ENCODE assay signal across 15 cellular contexts in genomic region chr2:45902952-45903351, GRCh38.
A peak's percentile ranks its signal among the peaks of the same experiment; 100 is the strongest.
DNase-seq lines count a peak whose midpoint lies in the region; ATAC-seq, FAIRE-seq and TF ChIP-seq lines count a peak whose summit lies in the region.
"Had no signal": no experiment of that assay in that cellular context is flagged by ENCODE, and none has a peak within 500 bp of the region (broad histone marks: within the 10 kb centered on the region; RNA-seq: fewer than 3 reads in every experiment).

No MANE protein-coding gene starts in this region.

- H3K9me3 ChIP-seq in GM12878 (replicated peaks; ENCODE audit: control insufficient read depth, insufficient read depth, low read length) (no peaks in the 10 kb centered on the region), right atrium auricular region (no peaks in the 10 kb centered on the region)

- no peak for TF ChIP-seq EP300 in GM12878 (IDR thresholded peaks at IDR 0.05; ENCODE audit: borderline replicate concordance in 1 of 2, control insufficient read depth in 1 of 2, low read depth in 2 of 2, low read length in 2 of 2)

- H3K36me3 ChIP-seq in GM12878 (ENCODE audit: control insufficient read depth in 2 of 2, insufficient read depth in 2 of 2, low read length in 1 of 2) = peaks cover 0 to 2% of the 10 kb centered on the region in 2 experiments; a peak in 1 of 4 replicates
- H3K36me3 ChIP-seq in right atrium auricular region = no peaks in the 10 kb centered on the region

- POLR2A ChIA-PET in activated CD4-positive, alpha-beta memory T cell treated with anti-CD3 and anti-CD28 coated beads, Interleukin-2, amount 10 ng/mL, durations not matched to agents 7 days and 5 days (lab: Charles Lee) = no interaction called here
- POLR2A ChIA-PET in activated CD4-positive, alpha-beta memory T cell treated with anti-CD3 and anti-CD28 coated beads for 36 hours (lab: Charles Lee) = no interaction called here
- POLR2A ChIA-PET in GM12878 (lab: Charles Lee) = interaction anchor here (1.2 to 3.6 kb wide), 4 partner anchors 9 to 59 kb away, joined by 4 to 23 read pairs (median 4); no protein-coding TSS in a partner anchor

- in situ Hi-C loops in GM12878 (cut with MboI) = no loop called here

- TF ChIP-seq CTCF in GM12878 (IDR thresholded peaks at IDR 0.05 in 2 of 3, conservative IDR thresholded peaks at IDR 0.05 in 1 of 3; ENCODE audit: control insufficient read depth in 2 of 3, extremely low read depth in 1 of 3, insufficient read depth in 1 of 3, low read depth in 3 of 3, low read length in 3 of 3) (no peak), right atrium auricular region (IDR thresholded peaks at IDR 0.05) (no peak)

- peak overlapping the region; percentile 79 for H3K27ac ChIP-seq in GM12878 (ENCODE audit: control insufficient read depth, insufficient read depth)
- H3K27ac ChIP-seq in right atrium auricular region = no peak overlapping the region
- H3K27ac ChIP-seq: 22Rv1, HL-60 had no signal

- H2AFZ ChIP-seq in GM12878 (ENCODE audit: control insufficient read depth, low read depth, low read length) = no peak overlapping the region

- H3K4me3 Mint-ChIP-seq in activated CD4-positive, alpha-beta memory T cell treated with anti-CD3 and anti-CD28 coated beads, Interleukin-2, amount 10 ng/mL, durations not matched to agents 7 days and 5 days = no peak overlapping the region
- H3K4me3 Mint-ChIP-seq in activated CD4-positive, alpha-beta memory T cell treated with anti-CD3 and anti-CD28 coated beads for 36 hours = no peak overlapping the region
- H3K4me3 Mint-ChIP-seq in stimulated activated effector memory CD8-positive, alpha-beta T cell treated with anti-CD3 and anti-CD28 coated beads, Interleukin-12 subunit alpha, Interleukin-12 subunit beta, amount 100 ng/mL, for 72 hours = no peak overlapping the region
- H3K4me3 Mint-ChIP-seq: CD4-positive, CD25-positive, alpha-beta regulatory T cell; HFFc6 had no signal

- H3K36me3 Mint-ChIP-seq in activated CD4-positive, alpha-beta memory T cell treated with anti-CD3 and anti-CD28 coated beads, Interleukin-2, amount 10 ng/mL, durations not matched to agents 7 days and 5 days (ENCODE audit: low read depth) = peaks cover 3% of the 10 kb centered on the region
- H3K36me3 Mint-ChIP-seq in activated CD4-positive, alpha-beta memory T cell treated with anti-CD3 and anti-CD28 coated beads for 36 hours = peaks cover 3% of the 10 kb centered on the region
- no peaks in the 10 kb centered on the region for H3K36me3 Mint-ChIP-seq in stimulated activated effector memory CD8-positive, alpha-beta T cell treated with anti-CD3 and anti-CD28 coated beads, Interleukin-12 subunit alpha, Interleukin-12 subunit beta, amount 100 ng/mL, for 72 hours

- no peak overlapping the region for H3K4me2 ChIP-seq in GM12878 (ENCODE audit: control insufficient read depth, insufficient read depth)

- TF ChIP-seq RAD21 in GM12878 (IDR thresholded peaks at IDR 0.05; ENCODE audit: insufficient read depth, low read depth, low read length) = no peak

- H3K27me3 Mint-ChIP-seq in activated CD4-positive, alpha-beta memory T cell treated with anti-CD3 and anti-CD28 coated beads, Interleukin-2, amount 10 ng/mL, durations not matched to agents 7 days and 5 days = no peaks in the 10 kb centered on the region
- no peaks in the 10 kb centered on the region for H3K27me3 Mint-ChIP-seq in activated CD4-positive, alpha-beta memory T cell treated with anti-CD3 and anti-CD28 coated beads for 36 hours
- H3K27me3 Mint-ChIP-seq: CD4-positive, CD25-positive, alpha-beta regulatory T cell had no signal

- H3K9me3 Mint-ChIP-seq in activated CD4-positive, alpha-beta memory T cell treated with anti-CD3 and anti-CD28 coated beads, Interleukin-2, amount 10 ng/mL, durations not matched to agents 7 days and 5 days = no peaks in the 10 kb centered on the region
- H3K9me3 Mint-ChIP-seq in activated CD4-positive, alpha-beta memory T cell treated with anti-CD3 and anti-CD28 coated beads for 36 hours = no peaks in the 10 kb centered on the region
- H3K9me3 Mint-ChIP-seq in stimulated activated effector memory CD8-positive, alpha-beta T cell treated with anti-CD3 and anti-CD28 coated beads, Interleukin-12 subunit alpha, Interleukin-12 subunit beta, amount 100 ng/mL, for 72 hours = no peaks in the 10 kb centered on the region
- H3K9me3 Mint-ChIP-seq: CD4-positive, CD25-positive, alpha-beta regulatory T cell; HFFc6 had no signal

- H3K27me3 ChIP-seq in GM12878 (replicated peaks in 1 of 2; ENCODE audit: control insufficient read depth in 2 of 2, insufficient read depth in 2 of 2, low read length in 1 of 2) = no peaks in the 10 kb centered on the region
- no peaks in the 10 kb centered on the region for H3K27me3 ChIP-seq in right atrium auricular region

- no peak for TF ChIP-seq POLR2A in GM12878 (IDR thresholded peaks at IDR 0.05; ENCODE audit: low read depth, low read length)

- RAD21 ChIA-PET in GM12878 (lab: Charles Lee; ENCODE audit: unreplicated experiment) = interaction anchor here (1.0 to 7.5 kb wide), 4 partner anchors 14 to 69 kb away, joined by 3 to 53 read pairs (median 4); no protein-coding TSS in a partner anchor

- H3K27ac Mint-ChIP-seq in activated CD4-positive, alpha-beta memory T cell treated with anti-CD3 and anti-CD28 coated beads, Interleukin-2, amount 10 ng/mL, durations not matched to agents 7 days and 5 days = peak overlapping the region; percentile 83
- no peak overlapping the region for H3K27ac Mint-ChIP-seq in activated CD4-positive, alpha-beta memory T cell treated with anti-CD3 and anti-CD28 coated beads for 36 hours
- H3K27ac Mint-ChIP-seq in stimulated activated effector memory CD8-positive, alpha-beta T cell treated with anti-CD3 and anti-CD28 coated beads, Interleukin-12 subunit alpha, Interleukin-12 subunit beta, amount 100 ng/mL, for 72 hours = peak overlapping the region; percentile 17
- H3K27ac Mint-ChIP-seq: HFFc6 had no signal

- BruUV-seq in GM12878 (replicated peaks; lab: Mats Ljungman, UMichigan) = no TSS peak

- CTCF ChIA-PET in activated CD4-positive, alpha-beta memory T cell treated with anti-CD3 and anti-CD28 coated beads, Interleukin-2, amount 10 ng/mL, durations not matched to agents 7 days and 5 days (lab: Charles Lee) = no interaction called here
- CTCF ChIA-PET in activated CD4-positive, alpha-beta memory T cell treated with anti-CD3 and anti-CD28 coated beads for 36 hours (lab: Charles Lee) = interaction anchor here (0.9 kb wide), 1 partner anchor 125 kb away, joined by 3 read pairs; no protein-coding TSS in a partner anchor
- CTCF ChIA-PET in GM12878 (lab: Yijun Ruan, JAX) = interaction anchor here (1.0 to 1.9 kb wide), 4 partner anchors 11 to 70 kb away, joined by 3 to 12 read pairs (median 4); no protein-coding TSS in a partner anchor

- no peak for ATAC-seq in GM12878
- ATAC-seq in stimulated activated effector memory CD8-positive, alpha-beta T cell treated with anti-CD3 and anti-CD28 coated beads, Interleukin-12 subunit alpha, Interleukin-12 subunit beta, amount 100 ng/mL, for 72 hours = no peak

- H3K4me1 ChIP-seq in GM12878 (ENCODE audit: control insufficient read depth, insufficient read depth, low read length) (peaks cover 31% of the 10 kb centered on the region), right atrium auricular region (peaks cover 0 to 28% of the 10 kb centered on the region in 2 donors)

- no peak overlapping the region for H3K9ac ChIP-seq in GM12878 (ENCODE audit: control insufficient read depth, insufficient read depth, low read length)

- SMC1A ChIA-PET in GM12878 (lab: Charles Lee; ENCODE audit: uncharacterized antibody, unreplicated experiment) = interaction anchor here (0.8 to 2.3 kb wide), 10 partner anchors 8 to 69 kb away, joined by 3 to 18 read pairs (median 6); no protein-coding TSS in a partner anchor

- no peaks in the 10 kb centered on the region for H4K20me1 ChIP-seq in GM12878 (ENCODE audit: control insufficient read depth, insufficient read depth)

- H3K4me3 ChIP-seq in GM12878 = no peak overlapping the region
- no peak overlapping the region for H3K4me3 ChIP-seq in right atrium auricular region

- 63% methylated on average over 2 of the region's 2 CpGs for WGBS in GM12878 (ENCODE audit: insufficient coverage, insufficient replicate concordance, low lambda C conversion rate, missing lambda C conversion rate)

- H3K79me2 ChIP-seq in GM12878 (ENCODE audit: control insufficient read depth, insufficient read depth, low read length) = peaks cover 2% of the 10 kb centered on the region; the same call in 1 of the 2 replicates

- FAIRE-seq in GM18507 (lab: Jason Lieb, UNC) (peak; percentile 21), GM12878 (lab: Jason Lieb, UNC) (no peak)
- FAIRE-seq: GM12891 had no signal

- DNase-seq in activated CD4-positive, alpha-beta memory T cell treated with anti-CD3 and anti-CD28 coated beads, Interleukin-2, amount 10 ng/mL, durations not matched to agents 7 days and 5 days = no peak
- no peak for DNase-seq in activated CD4-positive, alpha-beta memory T cell treated with anti-CD3 and anti-CD28 coated beads for 36 hours
- DNase-seq in GM18507 (ENCODE audit: extremely low spot score, insufficient read length, low read depth) (no peak), GM12878 (ENCODE audit: low read depth, low spot score) (no peak), globus pallidus (ENCODE audit: low spot score) (no peak), right atrium auricular region (ENCODE audit: low spot score) (no peak), NCI-H69 (lab: John Stamatoyannopoulos, UW) (no peak)
- no peak for DNase-seq in stimulated activated effector memory CD8-positive, alpha-beta T cell treated with anti-CD3 and anti-CD28 coated beads, Interleukin-12 subunit alpha, Interleukin-12 subunit beta, amount 100 ng/mL, for 72 hours (ENCODE audit: low spot score in 2 of 2)
- DNase-seq: CD4-positive, CD25-positive, alpha-beta regulatory T cell; DMS53; HCEC 1CT; HFFc6 had no signal

- intact Hi-C loops in activated CD4-positive, alpha-beta memory T cell treated with anti-CD3 and anti-CD28 coated beads for 36 hours (cut with micrococcal nuclease) = loop anchor here (5.0 kb wide), 1 partner anchor 41 kb away; no protein-coding TSS in a partner anchor
- intact Hi-C loops in GM12878 (cut with micrococcal nuclease; ENCODE audit: unreplicated experiment) = no loop called here

- peaks cover 43% of the 10 kb centered on the region for H3K4me1 Mint-ChIP-seq in activated CD4-positive, alpha-beta memory T cell treated with anti-CD3 and anti-CD28 coated beads, Interleukin-2, amount 10 ng/mL, durations not matched to agents 7 days and 5 days
- peaks cover 33% of the 10 kb centered on the region for H3K4me1 Mint-ChIP-seq in activated CD4-positive, alpha-beta memory T cell treated with anti-CD3 and anti-CD28 coated beads for 36 hours (ENCODE audit: low read depth)
- H3K4me1 Mint-ChIP-seq in stimulated activated effector memory CD8-positive, alpha-beta T cell treated with anti-CD3 and anti-CD28 coated beads, Interleukin-12 subunit alpha, Interleukin-12 subunit beta, amount 100 ng/mL, for 72 hours = peaks cover 17% of the 10 kb centered on the region

TF ChIP-seq in GM12878, 131 proteins besides CTCF, POLR2A, EP300 and RAD21 (continues in another document):
- TF ChIP-seq, protein P1, sequence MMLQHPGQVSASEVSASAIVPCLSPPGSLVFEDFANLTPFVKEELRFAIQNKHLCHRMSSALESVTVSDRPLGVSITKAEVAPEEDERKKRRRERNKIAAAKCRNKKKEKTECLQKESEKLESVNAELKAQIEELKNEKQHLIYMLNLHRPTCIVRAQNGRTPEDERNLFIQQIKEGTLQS (IDR thresholded peaks at IDR 0.05; ENCODE audit: borderline replicate concordance, extremely low read depth, low read depth, low read length) = no peak
- no peak for TF ChIP-seq TCF7 (IDR thresholded peaks at IDR 0.05; ENCODE audit: borderline replicate concordance)
